In genomic region chr10:5888352-5888751, GRCh38 we compare ENCODE assay signal across 8 cellular contexts. TPM values are rescaled to one million over a fixed set of nuclear protein-coding genes. Genes with fewer than 3 reads are reported as not detected.
A peak's percentile ranks its signal among the peaks of the same experiment; 100 is the strongest.
DNase-seq lines count a peak whose midpoint lies in the region; TF ChIP-seq lines count a peak whose summit lies in the region.

No MANE protein-coding gene starts in this region.

- peak overlapping the region; percentile 83 to 86 for H3K4me3 ChIP-seq in right atrium auricular region
- H3K4me3 ChIP-seq in skeletal muscle satellite cell (ENCODE audit: low read length): peak overlapping the region; percentile 95

- H3K36me3 ChIP-seq in right atrium auricular region: peaks cover 16% of the 10 kb centered on the region
- peaks cover 20% of the 10 kb centered on the region for H3K36me3 ChIP-seq in skeletal muscle satellite cell (ENCODE audit: insufficient read depth, low read length)

- no peak for DNase-seq in activated CD4-positive, alpha-beta T cell treated with anti-CD3 and anti-CD28 coated beads, Interleukin-2, amount 10 ng/mL, durations not matched to agents 24 days and 14 days
- no peak for DNase-seq in activated CD4-positive, alpha-beta T cell treated with anti-CD3 and anti-CD28 coated beads, Interleukin-2, amount 50 U/mL, for 48 hours
- DNase-seq in right atrium auricular region (ENCODE audit: low spot score) (no peak), amniotic stem cell (lab: John Stamatoyannopoulos, UW) (no peak), NCI-H2107 (lab: John Stamatoyannopoulos, UW) (no peak)
- DNase-seq in stimulated activated CD4-positive, alpha-beta T cell treated with anti-CD3 and anti-CD28 coated beads, Interleukin-2, amount 100 ng/mL, for 48 hours: no peak

- no peaks in the 10 kb centered on the region for H3K27me3 Mint-ChIP-seq in activated CD4-positive, alpha-beta T cell treated with anti-CD3 and anti-CD28 coated beads, Interleukin-2, amount 10 ng/mL, durations not matched to agents 24 days and 14 days

- H3K9me3 ChIP-seq in right atrium auricular region (no peaks in the 10 kb centered on the region), skeletal muscle satellite cell (replicated peaks; ENCODE audit: low read length) (no peaks in the 10 kb centered on the region)

- H3K36me3 Mint-ChIP-seq in activated CD4-positive, alpha-beta T cell treated with anti-CD3 and anti-CD28 coated beads, Interleukin-2, amount 10 ng/mL, durations not matched to agents 24 days and 14 days (ENCODE audit: low read depth): peaks cover 43% of the 10 kb centered on the region

- intact Hi-C loops in activated CD4-positive, alpha-beta T cell treated with anti-CD3 and anti-CD28 coated beads, Interleukin-2, amount 10 ng/mL, durations not matched to agents 24 days and 14 days (cut with micrococcal nuclease): loop anchor here (5.0 kb wide), 2 partner anchors 164 to 196 kb away; no protein-coding TSS in a partner anchor

- H3K27me3 ChIP-seq in right atrium auricular region (no peaks in the 10 kb centered on the region), skeletal muscle satellite cell (ENCODE audit: control insufficient read depth, insufficient read depth, low read length) (no peaks in the 10 kb centered on the region)

- no peaks in the 10 kb centered on the region for H3K9me3 Mint-ChIP-seq in activated CD4-positive, alpha-beta T cell treated with anti-CD3 and anti-CD28 coated beads, Interleukin-2, amount 10 ng/mL, durations not matched to agents 24 days and 14 days

- H3K4me3 Mint-ChIP-seq in activated CD4-positive, alpha-beta T cell treated with anti-CD3 and anti-CD28 coated beads, Interleukin-2, amount 10 ng/mL, durations not matched to agents 24 days and 14 days: peak overlapping the region; percentile 87

- peak overlapping the region; percentile 40 for H3K27ac Mint-ChIP-seq in activated CD4-positive, alpha-beta T cell treated with anti-CD3 and anti-CD28 coated beads, Interleukin-2, amount 10 ng/mL, durations not matched to agents 24 days and 14 days

- peak overlapping the region; percentile 100 for H3K4me2 ChIP-seq in skeletal muscle satellite cell (ENCODE audit: low read length)

- peak overlapping the region; percentile 89 for H3K9ac ChIP-seq in skeletal muscle satellite cell (ENCODE audit: low read depth, low read length)

- H3K4me1 Mint-ChIP-seq in activated CD4-positive, alpha-beta T cell treated with anti-CD3 and anti-CD28 coated beads, Interleukin-2, amount 10 ng/mL, durations not matched to agents 24 days and 14 days: peaks cover 36% of the 10 kb centered on the region

- peaks cover 0 to 41% of the 10 kb centered on the region in 2 donors for H3K4me1 ChIP-seq in right atrium auricular region
- H3K4me1 ChIP-seq in skeletal muscle satellite cell (ENCODE audit: control insufficient read depth, insufficient read depth, low read length): peaks cover 22% of the 10 kb centered on the region

- peak overlapping the region; percentile 89 for H3K27ac ChIP-seq in VCaP
- peak overlapping the region in 1 of 2 donors; percentile 86 for H3K27ac ChIP-seq in right atrium auricular region

- TF ChIP-seq CTCF in VCaP (conservative IDR thresholded peaks at IDR 0.05): no peak
- TF ChIP-seq CTCF in right atrium auricular region (IDR thresholded peaks at IDR 0.05): no peak

RNA-seq across cellular contexts. Expression of gene ANKRD16, which starts 1.3 kb away (rescaled TPM):
- total RNA-seq in activated CD4-positive, alpha-beta T cell treated with anti-CD3 and anti-CD28 coated beads, Interleukin-2, amount 10 ng/mL, durations not matched to agents 24 days and 14 days: 10.8 and 12.2 TPM in 2 replicates
- total RNA-seq in right atrium auricular region: 1 to 10 TPM; 1.9 to 3.5 TPM
- total RNA-seq in skeletal muscle satellite cell (2012; rRNA removed): 9.8 and 9.9 TPM in 2 replicates

RNA-seq across cellular contexts. Expression of gene FBH1, which starts 1.7 kb away (rescaled TPM):
- 58.4 and 62.9 TPM in 2 replicates for total RNA-seq in activated CD4-positive, alpha-beta T cell treated with anti-CD3 and anti-CD28 coated beads, Interleukin-2, amount 10 ng/mL, durations not matched to agents 24 days and 14 days
- total RNA-seq in right atrium auricular region: 10 to 100 TPM; 68.7 to 93.4 TPM
- 67.9 and 85.7 TPM in 2 replicates for total RNA-seq in skeletal muscle satellite cell (2012; rRNA removed)
